11 cellular contexts compared by ENCODE assay signal in the genomic region with DNA sequence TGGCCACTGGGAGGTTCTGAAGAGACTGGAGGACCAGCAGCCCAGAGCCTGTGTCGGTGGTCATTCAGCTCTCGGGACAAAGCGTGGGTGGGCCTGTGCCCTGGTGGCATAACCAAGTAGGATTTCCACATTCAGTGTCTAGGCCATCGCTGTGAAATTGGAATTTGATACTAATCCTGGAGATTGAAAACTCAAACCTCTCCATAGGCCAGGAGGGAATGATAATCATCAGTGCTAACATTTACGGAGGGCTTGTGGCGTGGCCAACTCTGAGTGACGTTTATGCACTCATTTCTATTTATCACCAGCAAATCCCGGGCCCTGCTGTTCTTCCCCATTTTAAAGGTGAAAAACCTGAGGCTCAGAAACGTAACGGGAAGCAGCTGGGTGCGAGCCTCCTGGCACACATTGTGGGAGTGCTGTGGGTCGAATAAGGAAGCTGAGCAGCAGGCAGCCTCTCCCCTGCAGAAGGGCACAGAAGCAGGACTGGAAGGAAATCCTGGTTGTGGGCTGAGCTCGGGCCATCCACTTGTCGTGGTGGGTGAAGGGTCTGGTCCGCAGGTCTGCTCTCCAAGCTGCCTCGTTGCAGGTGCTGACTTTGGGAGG. TPM values are rescaled to one million over a fixed set of nuclear protein-coding genes. Genes with fewer than 3 reads are reported as not detected.
A peak's percentile ranks its signal among the peaks of the same experiment; 100 is the strongest.
DNase-seq lines count a peak whose midpoint lies in the region; ATAC-seq and TF ChIP-seq lines count a peak whose summit lies in the region.
"Had no signal": no experiment of that assay in that cellular context is flagged by ENCODE, and none has a peak within 500 bp of the region (broad histone marks: within the 10 kb centered on the region; RNA-seq: fewer than 3 reads in every experiment).

No MANE protein-coding gene starts in this region.

- peaks cover 59% of the 10 kb centered on the region for H3K79me2 ChIP-seq in ACC112 (ENCODE audit: control insufficient read depth, insufficient read depth, low read length, unreplicated experiment)
- peaks cover 86% of the 10 kb centered on the region for H3K79me2 ChIP-seq in osteoblast (ENCODE audit: insufficient read depth, low read length)

- POLR2A ChIA-PET in activated CD4-positive, alpha-beta memory T cell treated with anti-CD3 and anti-CD28 coated beads, Interleukin-2, amount 10 ng/mL, durations not matched to agents 7 days and 5 days (lab: Charles Lee), result interaction anchor here (1.0 kb wide), 1 partner anchor 36 kb away, joined by 3 read pairs; no protein-coding TSS in a partner anchor

- H3K9me3 ChIP-seq in osteoblast (ENCODE audit: low read depth, low read length) (no peaks in the 10 kb centered on the region), mucosa of descending colon (no peaks in the 10 kb centered on the region)

- no peak for TF ChIP-seq CTCF in endothelial cell (IDR thresholded peaks at IDR 0.05; ENCODE audit: unreplicated experiment)
- TF ChIP-seq CTCF in osteoblast (IDR thresholded peaks at IDR 0.05; ENCODE audit: extremely low read depth, low read depth, low read length), result no peak
- TF ChIP-seq CTCF in mucosa of descending colon (IDR thresholded peaks at IDR 0.05), result no peak

- no peak overlapping the region for H3K27ac Mint-ChIP-seq in endothelial cell (ENCODE audit: unreplicated experiment)
- H3K27ac Mint-ChIP-seq in activated CD4-positive, alpha-beta memory T cell treated with anti-CD3 and anti-CD28 coated beads, Interleukin-2, amount 10 ng/mL, durations not matched to agents 7 days and 5 days, result no peak overlapping the region
- H3K27ac Mint-ChIP-seq: T-helper 2 cell treated with Interferon-gamma antibody and Interleukin-4, amounts not matched to agents 5 μg/mL and 100 μg/mL, for 36 hours had no signal

- CTCF ChIA-PET in activated CD4-positive, alpha-beta memory T cell treated with anti-CD3 and anti-CD28 coated beads, Interleukin-2, amount 10 ng/mL, durations not matched to agents 7 days and 5 days (lab: Charles Lee), result interaction anchor here (1.5 kb wide), 1 partner anchor 204 kb away, joined by 4 read pairs; no protein-coding TSS in a partner anchor

- no peaks in the 10 kb centered on the region for H3K27me3 ChIP-seq in ACC112 (ENCODE audit: insufficient read depth, low read length)
- no peaks in the 10 kb centered on the region for H3K27me3 ChIP-seq in osteoblast (ENCODE audit: insufficient read depth, low read length)

- H3K27me3 Mint-ChIP-seq in endothelial cell (ENCODE audit: unreplicated experiment), result peaks cover 26% of the 10 kb centered on the region
- peaks cover 2% of the 10 kb centered on the region for H3K27me3 Mint-ChIP-seq in activated CD4-positive, alpha-beta memory T cell treated with anti-CD3 and anti-CD28 coated beads, Interleukin-2, amount 10 ng/mL, durations not matched to agents 7 days and 5 days

- intact Hi-C loops in mucosa of descending colon (cut with DNase I, micrococcal nuclease), result no loop called here

- peak overlapping the region; percentile 53 for H3K4me2 ChIP-seq in osteoblast (ENCODE audit: insufficient read depth, low read length)

- ATAC-seq in mucosa of descending colon (no peak), GM18858 (IDR thresholded peaks at IDR 0.05; ENCODE audit: unreplicated experiment) (no peak)

- H3K4me3 ChIP-seq in ACC112 (ENCODE audit: low read depth, low read length) (no peak overlapping the region), osteoblast (ENCODE audit: insufficient read depth, low read length) (no peak overlapping the region), mucosa of descending colon (no peak overlapping the region)

- H2AFZ ChIP-seq in ACC112 (ENCODE audit: low read length, unreplicated experiment), result no peak overlapping the region
- peak overlapping the region; percentile 15 for H2AFZ ChIP-seq in osteoblast (ENCODE audit: low read length)

- DNase-seq in Kasumi-1 (lab: John Stamatoyannopoulos, UW) (peak; percentile 59 to 60), endothelial cell (ENCODE audit: low spot score) (no peak), osteoblast (ENCODE audit: insufficient read length, low spot score, missing footprints) (no peak), mucosa of descending colon (no peak), NCI-H226 (no peak)
- DNase-seq in activated CD4-positive, alpha-beta memory T cell treated with anti-CD3 and anti-CD28 coated beads, Interleukin-2, amount 10 ng/mL, durations not matched to agents 7 days and 5 days, result no peak
- DNase-seq: small intestine; stimulated activated naive CD4-positive, alpha-beta T cell treated with Interleukin-2 at 50 U/mL for 16 hours had no signal

- peaks cover 29% of the 10 kb centered on the region for H3K4me1 Mint-ChIP-seq in endothelial cell (ENCODE audit: unreplicated experiment)
- H3K4me1 Mint-ChIP-seq in activated CD4-positive, alpha-beta memory T cell treated with anti-CD3 and anti-CD28 coated beads, Interleukin-2, amount 10 ng/mL, durations not matched to agents 7 days and 5 days, result peaks cover 30% of the 10 kb centered on the region

- H3K27ac ChIP-seq in ACC112 (ENCODE audit: low read depth, low read length) (peak overlapping the region; percentile 95; the same call in 1 of the 2 replicates), osteoblast (ENCODE audit: low read depth, low read length) (peak overlapping the region; percentile 94)

- H3K36me3 ChIP-seq in ACC112 (ENCODE audit: insufficient read depth, low read length), result no peaks in the 10 kb centered on the region
- H3K36me3 ChIP-seq in osteoblast (ENCODE audit: insufficient read depth, low read length), result no peaks in the 10 kb centered on the region
- no peaks in the 10 kb centered on the region for H3K36me3 ChIP-seq in mucosa of descending colon (ENCODE audit: low read depth)

- peaks cover 31% of the 10 kb centered on the region for H3K36me3 Mint-ChIP-seq in endothelial cell (ENCODE audit: low read depth, unreplicated experiment)
- H3K36me3 Mint-ChIP-seq in activated CD4-positive, alpha-beta memory T cell treated with anti-CD3 and anti-CD28 coated beads, Interleukin-2, amount 10 ng/mL, durations not matched to agents 7 days and 5 days (ENCODE audit: low read depth), result no peaks in the 10 kb centered on the region

- peak overlapping the region; percentile 7 for H3K4me3 Mint-ChIP-seq in endothelial cell (ENCODE audit: unreplicated experiment)
- no peak overlapping the region for H3K4me3 Mint-ChIP-seq in activated CD4-positive, alpha-beta memory T cell treated with anti-CD3 and anti-CD28 coated beads, Interleukin-2, amount 10 ng/mL, durations not matched to agents 7 days and 5 days
- H3K4me3 Mint-ChIP-seq: T-helper 2 cell treated with Interferon-gamma antibody and Interleukin-4, amounts not matched to agents 5 μg/mL and 100 μg/mL, for 36 hours had no signal

- H3K9me3 Mint-ChIP-seq in endothelial cell (ENCODE audit: unreplicated experiment), result no peaks in the 10 kb centered on the region
- H3K9me3 Mint-ChIP-seq in activated CD4-positive, alpha-beta memory T cell treated with anti-CD3 and anti-CD28 coated beads, Interleukin-2, amount 10 ng/mL, durations not matched to agents 7 days and 5 days, result no peaks in the 10 kb centered on the region
- H3K9me3 Mint-ChIP-seq: T-helper 2 cell treated with Interferon-gamma antibody and Interleukin-4, amounts not matched to agents 5 μg/mL and 100 μg/mL, for 36 hours had no signal

- H3K4me1 ChIP-seq in ACC112 (ENCODE audit: control insufficient read depth, insufficient read depth, low read length, unreplicated experiment), result peaks cover 42% of the 10 kb centered on the region
- peaks cover 47% of the 10 kb centered on the region for H3K4me1 ChIP-seq in osteoblast (ENCODE audit: insufficient read depth, low read length)
- H3K4me1 ChIP-seq in mucosa of descending colon (ENCODE audit: low read depth), result peaks cover 27% of the 10 kb centered on the region

- H4K20me1 ChIP-seq in osteoblast (ENCODE audit: insufficient read depth, low read length), result peaks cover 31% of the 10 kb centered on the region

RNA-seq across cellular contexts. Expression of a gene that starts 33.1 kb away (rescaled TPM):
- 46.2 TPM for total RNA-seq in endothelial cell (ENCODE audit: unreplicated experiment)
- total RNA-seq in osteoblast, result 14.4 and 15.6 TPM in 2 replicates
- 10 to 100 TPM; 16.7 TPM for total RNA-seq in activated CD4-positive, alpha-beta memory T cell treated with anti-CD3 and anti-CD28 coated beads, Interleukin-2, amount 10 ng/mL, durations not matched to agents 7 days and 5 days
- total RNA-seq in mucosa of descending colon, result 10 to 100 TPM; 12.9 to 29.2 (median 17.0) TPM

Comparison
In these comparisons a context has a peak if more than half of its experiments do, and no peak if none do; other contexts are left out.
1. DNase-seq: peak in Kasumi-1 (2 of 2); none in endothelial cell (single experiment), osteoblast (single experiment), activated CD4-positive, alpha-beta memory T cell treated with anti-CD3 and anti-CD28 coated beads, Interleukin-2, amount 10 ng/mL, durations not matched to agents 7 days and 5 days (single experiment), mucosa of descending colon (0 of 3) and NCI-H226 (single experiment).